ENCODE assay signal across 8 cellular contexts in genomic region chr2:226215902-226216503, GRCh38.
DNase-seq lines count a peak whose midpoint lies in the region; ATAC-seq and TF ChIP-seq lines count a peak whose summit lies in the region.

No MANE protein-coding gene starts in this region.

- H3K27ac Mint-ChIP-seq in immature natural killer cell: no peak overlapping the region

- peak; percentile 49 for TF ChIP-seq CTCF in RWPE1 (conservative IDR thresholded peaks at IDR 0.05; ENCODE audit: low read depth)

- H3K9me3 Mint-ChIP-seq in immature natural killer cell: no peaks in the 10 kb centered on the region

- no peak overlapping the region for H3K4me3 Mint-ChIP-seq in immature natural killer cell

- peak; percentile 21 for DNase-seq in DMS53 treated with DMSO at 0.1 percent for 48 hours (lab: John Stamatoyannopoulos, UW; ENCODE audit: unreplicated experiment)
- DNase-seq in HS-27A (ENCODE audit: low read depth): peak; percentile 36
- DNase-seq in RWPE1 (ENCODE audit: low spot score): no peak
- peak; percentile 1 to 13 (median 5) for DNase-seq in activated naive CD4-positive, alpha-beta T cell (lab: John Stamatoyannopoulos, UW)
- DNase-seq in left ventricle myocardium superior: peak; percentile 27
- peak; percentile 38 for DNase-seq in stimulated activated CD4-positive, alpha-beta T cell treated with anti-CD3 and anti-CD28 coated beads, Interleukin-12 subunit alpha, Interleukin-12 subunit beta, amount 100 ng/mL, for 4 hours
- DNase-seq in immature natural killer cell: no peak

- intact Hi-C loops in left ventricle myocardium superior (cut with micrococcal nuclease): loop anchor here (5.0 kb wide), 1 partner anchor 324 kb away; no protein-coding TSS in a partner anchor

- no peaks in the 10 kb centered on the region for H3K4me1 Mint-ChIP-seq in immature natural killer cell

- H3K27ac ChIP-seq in RWPE1: no peak overlapping the region

- ATAC-seq in GM21447 (IDR thresholded peaks at IDR 0.05; ENCODE audit: unreplicated experiment) (peak; percentile 95), left ventricle myocardium superior (peak; percentile 75)

- no peaks in the 10 kb centered on the region for H3K36me3 Mint-ChIP-seq in immature natural killer cell

- H3K27me3 Mint-ChIP-seq in immature natural killer cell (ENCODE audit: low read depth in 3 of 3): peaks cover 0 to 6% (median 0%) of the 10 kb centered on the region in 3 donors

- POLR2A ChIA-PET in RWPE1 (lab: Yijun Ruan, JAX; ENCODE audit: low non-redundant PET): no interaction called here

- CTCF ChIA-PET in RWPE1 (lab: Yijun Ruan, JAX): interaction anchor here (0.6 kb wide), 2 partner anchors 377 to 891 kb away, joined by 4 read pairs; no protein-coding TSS in a partner anchor

Comparison
In these comparisons a context has a peak if more than half of its experiments do, and no peak if none do; other contexts are left out.
1. DNase-seq: peak in DMS53 treated with DMSO at 0.1 percent for 48 hours (single experiment), HS-27A (single experiment), activated naive CD4-positive, alpha-beta T cell (4 of 4), left ventricle myocardium superior (single experiment) and stimulated activated CD4-positive, alpha-beta T cell treated with anti-CD3 and anti-CD28 coated beads, Interleukin-12 subunit alpha, Interleukin-12 subunit beta, amount 100 ng/mL, for 4 hours (single experiment); none in RWPE1 (single experiment) and immature natural killer cell (0 of 3).